In genomic region chr5:129111351-129111750, GRCh38 we compare ENCODE assay signal across 27 cellular contexts.
"Had no signal": no experiment of that assay in that cellular context is flagged by ENCODE, and none has a peak within 500 bp of the region (broad histone marks: within the 10 kb centered on the region; RNA-seq: fewer than 3 reads in every experiment).

No MANE protein-coding gene starts in this region.

- H3K4me1 ChIP-seq: ascending aorta, breast epithelium, SJSA1 had no signal

- H3K27ac Mint-ChIP-seq: activated CD4-positive, alpha-beta T cell treated with anti-CD3 and anti-CD28 coated beads, Interleukin-2, amount 10 ng/mL, durations not matched to agents 24 days and 14 days; activated CD8-positive, alpha-beta T cell treated with anti-CD3 and anti-CD28 coated beads for 36 hours; activated naive CD4-positive, alpha-beta T cell treated with anti-CD3 and anti-CD28 coated beads, Interleukin-2, amount 50 U/mL, for 24 hours; activated naive CD8-positive, alpha-beta T cell treated with anti-CD3 and anti-CD28 coated beads, Interleukin-2, amount 10 ng/mL, durations not matched to agents 7 days and 5 days; activated T-helper 17 cell treated with anti-CD3 and anti-CD28 coated beads, Interleukin-2, amount 50 U/mL, for 72 hours had no signal

- H3K4me1 Mint-ChIP-seq: activated naive CD4-positive, alpha-beta T cell treated with anti-CD3 and anti-CD28 coated beads, Interleukin-2, amount 50 U/mL, for 24 hours had no signal

- H3K27me3 ChIP-seq: ascending aorta, breast epithelium, SJSA1 had no signal

- H3K9me3 Mint-ChIP-seq: activated CD4-positive, alpha-beta T cell treated with anti-CD3 and anti-CD28 coated beads, Interleukin-2, amount 10 ng/mL, durations not matched to agents 24 days and 14 days; activated CD8-positive, alpha-beta T cell treated with anti-CD3 and anti-CD28 coated beads for 36 hours; activated naive CD4-positive, alpha-beta T cell treated with anti-CD3 and anti-CD28 coated beads, Interleukin-2, amount 50 U/mL, for 24 hours; activated naive CD8-positive, alpha-beta T cell treated with anti-CD3 and anti-CD28 coated beads, Interleukin-2, amount 10 ng/mL, durations not matched to agents 7 days and 5 days; activated T-cell treated with anti-CD3 and anti-CD28 coated beads, Interleukin-2, amount 50 U/mL, for 72 hours; activated T-helper 17 cell treated with anti-CD3 and anti-CD28 coated beads, Interleukin-2, amount 50 U/mL, for 72 hours had no signal

- H3K36me3 ChIP-seq: breast epithelium had no signal

- H3K9me3 ChIP-seq: ascending aorta, breast epithelium, SJSA1 had no signal

- H3K27ac ChIP-seq: ascending aorta, breast epithelium, SJSA1 had no signal

- FAIRE-seq: TTC549 had no signal

- H3K27me3 Mint-ChIP-seq: activated CD4-positive, alpha-beta T cell treated with anti-CD3 and anti-CD28 coated beads, Interleukin-2, amount 10 ng/mL, durations not matched to agents 24 days and 14 days; activated CD8-positive, alpha-beta T cell treated with anti-CD3 and anti-CD28 coated beads for 36 hours; activated naive CD4-positive, alpha-beta T cell treated with anti-CD3 and anti-CD28 coated beads, Interleukin-2, amount 50 U/mL, for 24 hours; activated naive CD8-positive, alpha-beta T cell treated with anti-CD3 and anti-CD28 coated beads, Interleukin-2, amount 10 ng/mL, durations not matched to agents 7 days and 5 days; activated T-helper 17 cell treated with anti-CD3 and anti-CD28 coated beads, Interleukin-2, amount 50 U/mL, for 72 hours had no signal

- H3K4me3 ChIP-seq: ascending aorta, breast epithelium, SJSA1 had no signal

- ATAC-seq: activated CD8-positive, alpha-beta T cell treated with anti-CD3 and anti-CD28 coated beads for 36 hours; activated T-cell treated with anti-CD3 and anti-CD28 coated beads, Interleukin-2, amount 50 U/mL, for 72 hours; activated T-helper 17 cell treated with anti-CD3 and anti-CD28 coated beads, Interleukin-2, amount 50 U/mL, for 72 hours had no signal

- DNase-seq: activated CD4-positive, alpha-beta T cell treated with anti-CD3 and anti-CD28 coated beads, Interleukin-2, amount 10 ng/mL, durations not matched to agents 24 days and 14 days; activated CD4-positive, alpha-beta T cell treated with anti-CD3 and anti-CD28 coated beads, Interleukin-2, amount 50 U/mL, for 4 hours; activated CD8-positive, alpha-beta T cell treated with anti-CD3 and anti-CD28 coated beads for 36 hours; activated effector memory CD4-positive, alpha-beta T cell treated with anti-CD3 and anti-CD28 coated beads, Interleukin-2, amount 50 U/mL, for 16 hours; activated naive CD4-positive, alpha-beta T cell; activated naive CD8-positive, alpha-beta T cell treated with anti-CD3 and anti-CD28 coated beads, Interleukin-2, amount 10 ng/mL, durations not matched to agents 7 days and 5 days; activated T-cell treated with anti-CD3 and anti-CD28 coated beads, Interleukin-2, amount 50 U/mL, for 1 hour; activated T-cell treated with anti-CD3 and anti-CD28 coated beads, Interleukin-2, amount 50 U/mL, for 72 hours; amygdala; caudate nucleus; Karpas-422; KBM-7; NCI-H1105; NCI-H1417 treated with DMSO at 0.1 percent for 48 hours; NCI-H2029; NCI-H345; NCI-H524 treated with DMSO at 0.1 percent for 48 hours; SHP77 treated with DMSO at 0.1 percent for 48 hours; SW 1271; T-helper 1 cell; T1000 had no signal

- H3K4me3 Mint-ChIP-seq: activated CD4-positive, alpha-beta T cell treated with anti-CD3 and anti-CD28 coated beads, Interleukin-2, amount 10 ng/mL, durations not matched to agents 24 days and 14 days; activated CD8-positive, alpha-beta T cell treated with anti-CD3 and anti-CD28 coated beads for 36 hours; activated naive CD4-positive, alpha-beta T cell treated with anti-CD3 and anti-CD28 coated beads, Interleukin-2, amount 50 U/mL, for 24 hours; activated naive CD8-positive, alpha-beta T cell treated with anti-CD3 and anti-CD28 coated beads, Interleukin-2, amount 10 ng/mL, durations not matched to agents 7 days and 5 days; activated T-cell treated with anti-CD3 and anti-CD28 coated beads, Interleukin-2, amount 50 U/mL, for 72 hours; activated T-helper 17 cell treated with anti-CD3 and anti-CD28 coated beads, Interleukin-2, amount 50 U/mL, for 72 hours had no signal
